Comparison of ENCODE assay signal across 1 cellular context in genomic region chr4:76601791-76602190, GRCh38.
TF ChIP-seq lines count a peak whose summit lies in the region.

No MANE protein-coding gene starts in this region.

TF ChIP-seq in K562, 482 proteins besides CTCF, POLR2A, EP300 and RAD21 (continued from another document and continues in another):
- TF ChIP-seq ZNF407 (IDR thresholded peaks at IDR 0.05; ENCODE audit: low read depth) (no peak), FOXK2 (conservative IDR thresholded peaks at IDR 0.05 in 1 of 2, IDR thresholded peaks at IDR 0.05 in 1 of 2; ENCODE audit: low read depth in 2 of 2) (peak; percentile 63 to 74; a peak in 2 of 4 replicates), SMARCE1 (IDR thresholded peaks at IDR 0.05) (peak; percentile 56), CREM (IDR thresholded peaks at IDR 0.05; ENCODE audit: low read depth) (no peak), TFAP4 (CRISPR knock-in tag; IDR thresholded peaks at IDR 0.05; ENCODE audit: borderline replicate concordance) (peak; percentile 63), SIN3B (IDR thresholded peaks at IDR 0.05; ENCODE audit: low read depth) (no peak), ZSCAN32 (CRISPR knock-in tag; IDR thresholded peaks at IDR 0.05) (no peak), ZNF778 (CRISPR knock-in tag; IDR thresholded peaks at IDR 0.05) (no peak), WHSC1 (IDR thresholded peaks at IDR 0.05; ENCODE audit: low read length) (no peak), ZNF699 (CRISPR knock-in tag; IDR thresholded peaks at IDR 0.05; ENCODE audit: insufficient replicate concordance) (no peak), CBFB (CRISPR knock-in tag; IDR thresholded peaks at IDR 0.05) (no peak), MTA2 (IDR thresholded peaks at IDR 0.05; ENCODE audit: low read depth) (peak; percentile 84), POU5F1 (IDR thresholded peaks at IDR 0.05; ENCODE audit: borderline replicate concordance, low read depth, low read length, partially characterized antibody) (no peak), ZBTB49 (CRISPR knock-in tag; IDR thresholded peaks at IDR 0.05; ENCODE audit: borderline replicate concordance) (no peak), HNRNPH1 (optimal IDR thresholded peaks at IDR 0.05; ENCODE audit: low read depth, low read length) (no peak), ZFPM2 (CRISPR knock-in tag; IDR thresholded peaks at IDR 0.05) (no peak), TAF7 (tag; IDR thresholded peaks at IDR 0.05) (no peak), MEF2A (IDR thresholded peaks at IDR 0.05; ENCODE audit: control insufficient read depth, low read depth, low read length) (no peak), TEAD4 (IDR thresholded peaks at IDR 0.05; ENCODE audit: low read length) (peak; percentile 75), TEAD4 (CRISPR knock-in tag; IDR thresholded peaks at IDR 0.05; ENCODE audit: borderline replicate concordance) (no peak), KLF1 (tag; IDR thresholded peaks at IDR 0.05) (no peak), ZNF146 (CRISPR knock-in tag; IDR thresholded peaks at IDR 0.05; ENCODE audit: unreplicated experiment) (no peak), CBFA2T2 (conservative IDR thresholded peaks at IDR 0.05) (peak; percentile 68), NUFIP1 (IDR thresholded peaks at IDR 0.05; ENCODE audit: partially characterized antibody) (no peak), STAT5A (IDR thresholded peaks at IDR 0.05; ENCODE audit: borderline replicate concordance, low read length) (peak; percentile 10; the same call in 1 of the 2 replicates), CBX1 (IDR thresholded peaks at IDR 0.05; ENCODE audit: low read depth) (no peak)
- TF ChIP-seq, protein P1, sequence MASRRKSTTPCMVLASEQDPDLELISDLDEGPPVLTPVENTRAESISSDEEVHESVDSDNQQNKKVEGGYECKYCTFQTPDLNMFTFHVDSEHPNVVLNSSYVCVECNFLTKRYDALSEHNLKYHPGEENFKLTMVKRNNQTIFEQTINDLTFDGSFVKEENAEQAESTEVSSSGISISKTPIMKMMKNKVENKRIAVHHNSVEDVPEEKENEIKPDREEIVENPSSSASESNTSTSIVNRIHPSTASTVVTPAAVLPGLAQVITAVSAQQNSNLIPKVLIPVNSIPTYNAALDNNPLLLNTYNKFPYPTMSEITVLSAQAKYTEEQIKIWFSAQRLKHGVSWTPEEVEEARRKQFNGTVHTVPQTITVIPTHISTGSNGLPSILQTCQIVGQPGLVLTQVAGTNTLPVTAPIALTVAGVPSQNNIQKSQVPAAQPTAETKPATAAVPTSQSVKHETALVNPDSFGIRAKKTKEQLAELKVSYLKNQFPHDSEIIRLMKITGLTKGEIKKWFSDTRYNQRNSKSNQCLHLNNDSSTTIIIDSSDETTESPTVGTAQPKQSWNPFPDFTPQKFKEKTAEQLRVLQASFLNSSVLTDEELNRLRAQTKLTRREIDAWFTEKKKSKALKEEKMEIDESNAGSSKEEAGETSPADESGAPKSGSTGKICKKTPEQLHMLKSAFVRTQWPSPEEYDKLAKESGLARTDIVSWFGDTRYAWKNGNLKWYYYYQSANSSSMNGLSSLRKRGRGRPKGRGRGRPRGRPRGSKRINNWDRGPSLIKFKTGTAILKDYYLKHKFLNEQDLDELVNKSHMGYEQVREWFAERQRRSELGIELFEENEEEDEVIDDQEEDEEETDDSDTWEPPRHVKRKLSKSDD (conservative IDR thresholded peaks at IDR 0.05; ENCODE audit: low read length), result no peak
- TF ChIP-seq, protein P2, sequence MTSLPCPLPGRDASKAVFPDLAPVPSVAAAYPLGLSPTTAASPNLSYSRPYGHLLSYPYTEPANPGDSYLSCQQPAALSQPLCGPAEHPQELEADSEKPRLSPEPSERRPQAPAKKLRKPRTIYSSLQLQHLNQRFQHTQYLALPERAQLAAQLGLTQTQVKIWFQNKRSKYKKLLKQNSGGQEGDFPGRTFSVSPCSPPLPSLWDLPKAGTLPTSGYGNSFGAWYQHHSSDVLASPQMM (CRISPR knock-in tag; IDR thresholded peaks at IDR 0.05), result no peak
- TF ChIP-seq, protein P3, sequence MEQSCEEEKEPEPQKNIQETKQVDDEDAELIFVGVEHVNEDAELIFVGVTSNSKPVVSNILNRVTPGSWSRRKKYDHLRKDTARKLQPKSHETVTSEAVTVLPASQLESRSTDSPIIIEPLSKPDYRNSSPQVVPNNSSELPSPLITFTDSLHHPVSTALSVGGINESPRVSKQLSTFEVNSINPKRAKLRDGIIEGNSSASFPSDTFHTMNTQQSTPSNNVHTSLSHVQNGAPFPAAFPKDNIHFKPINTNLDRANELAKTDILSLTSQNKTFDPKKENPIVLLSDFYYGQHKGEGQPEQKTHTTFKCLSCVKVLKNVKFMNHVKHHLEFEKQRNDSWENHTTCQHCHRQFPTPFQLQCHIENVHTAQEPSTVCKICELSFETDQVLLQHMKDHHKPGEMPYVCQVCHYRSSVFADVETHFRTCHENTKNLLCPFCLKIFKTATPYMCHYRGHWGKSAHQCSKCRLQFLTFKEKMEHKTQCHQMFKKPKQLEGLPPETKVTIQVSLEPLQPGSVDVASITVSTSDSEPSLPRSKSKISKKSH (CRISPR knock-in tag; IDR thresholded peaks at IDR 0.05), result no peak
